Comparison of ENCODE assay signal across 12 cellular contexts in the genomic region with DNA sequence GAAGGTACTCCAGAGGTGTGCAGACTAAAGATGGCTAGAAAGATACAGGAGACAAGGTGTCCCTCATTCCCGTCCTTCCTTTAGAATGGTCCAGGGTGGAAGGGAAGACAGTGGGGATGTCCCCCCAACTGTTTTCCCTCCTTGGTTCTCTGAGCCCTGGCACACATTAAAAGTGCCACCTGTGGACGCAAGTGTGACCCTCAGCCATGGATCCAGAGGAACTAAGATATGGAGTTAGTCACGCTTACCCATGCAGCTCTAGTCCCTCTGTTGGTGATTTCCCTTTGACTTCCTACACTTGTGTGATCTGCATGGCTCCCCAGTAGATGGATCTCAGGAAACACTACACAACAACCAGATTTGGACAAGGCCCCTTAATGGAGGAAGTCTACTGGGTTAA.
DNase-seq lines count a peak whose midpoint lies in the region; ATAC-seq and TF ChIP-seq lines count a peak whose summit lies in the region.
"Had no signal": no experiment of that assay in that cellular context is flagged by ENCODE, and none has a peak within 500 bp of the region (broad histone marks: within the 10 kb centered on the region; RNA-seq: fewer than 3 reads in every experiment).

No MANE protein-coding gene starts in this region.

- WGBS in mesenchymal stem cell: 64% methylated on average over 3 of the region's 3 CpGs

- no peak overlapping the region for H3K9ac ChIP-seq in mesenchymal stem cell (ENCODE audit: low read length)

- no peak overlapping the region for H2BK15ac ChIP-seq in mesenchymal stem cell (ENCODE audit: low read depth, poor library complexity, severe bottlenecking)

- intact Hi-C loops in sciatic nerve (cut with DNase I): no loop called here

- H3K27me3 ChIP-seq in mesenchymal stem cell (ENCODE audit: control insufficient read depth in 1 of 2, insufficient read depth in 1 of 2, low read length in 2 of 2): no peaks in the 10 kb centered on the region
- H3K27me3 ChIP-seq: breast epithelium, upper lobe of right lung had no signal

- ATAC-seq in sciatic nerve: no peak
- ATAC-seq: naive thymus-derived CD4-positive, alpha-beta T cell; upper lobe of right lung had no signal

- H2AK5ac ChIP-seq in mesenchymal stem cell (ENCODE audit: low read length, severe bottlenecking): no peak overlapping the region

- H3K79me1 ChIP-seq in mesenchymal stem cell (replicated peaks; ENCODE audit: low read length, poor library complexity, severe bottlenecking): no peaks in the 10 kb centered on the region

- no peaks in the 10 kb centered on the region for H3K4me1 ChIP-seq in mesenchymal stem cell (ENCODE audit: control insufficient read depth, insufficient read depth, low read depth, low read length)
- H3K4me1 ChIP-seq: breast epithelium, upper lobe of right lung had no signal

- no peak overlapping the region for H2BK12ac ChIP-seq in mesenchymal stem cell (ENCODE audit: low read length in 2 of 2)

- no peak for TF ChIP-seq POLR2A in erythroblast (IDR thresholded peaks at IDR 0.05; ENCODE audit: low read length)

- DNase-seq in Jurkat, Clone E6-1 (ENCODE audit: low read depth, low spot score): peak; percentile 11
- DNase-seq in RPMI8226: peak; percentile 4
- DNase-seq in erythroblast (lab: John Stamatoyannopoulos, UW): peak; percentile 28 to 31
- peak; percentile 13 to 26 for DNase-seq in lung microvascular endothelial cell (ENCODE audit: low read depth in 2 of 2)
- DNase-seq in sciatic nerve (ENCODE audit: low spot score): no peak
- no peak for DNase-seq in stimulated activated CD4-positive, alpha-beta T cell treated with anti-CD3 and anti-CD28 coated beads, Interleukin-2, amount 100 ng/mL, for 24 hours
- DNase-seq in mesenchymal stem cell: no peak
- DNase-seq: activated CD4-positive, CD25-positive, alpha-beta regulatory T cell treated with anti-CD3 and anti-CD28 coated beads, Interleukin-2, amount 50 U/mL, for 72 hours; activated naive CD8-positive, alpha-beta T cell treated with anti-CD3 and anti-CD28 coated beads for 36 hours; naive thymus-derived CD4-positive, alpha-beta T cell; upper lobe of right lung had no signal

- H3K18ac ChIP-seq in mesenchymal stem cell (ENCODE audit: low read depth in 1 of 2, low read length in 2 of 2): no peak overlapping the region

- no peak overlapping the region for H3K14ac ChIP-seq in mesenchymal stem cell (ENCODE audit: low read length in 2 of 2)

- no peak overlapping the region for H2BK120ac ChIP-seq in mesenchymal stem cell (ENCODE audit: low read depth, low read length)

- no peak overlapping the region for H3K4ac ChIP-seq in mesenchymal stem cell (ENCODE audit: low read depth in 1 of 2, low read length in 2 of 2)

- H3K27ac ChIP-seq in mesenchymal stem cell (ENCODE audit: low read length, poor library complexity, severe bottlenecking): no peak overlapping the region
- H3K27ac ChIP-seq: breast epithelium, upper lobe of right lung had no signal

- H4K8ac ChIP-seq in mesenchymal stem cell (ENCODE audit: low read length): no peak overlapping the region

- no peak overlapping the region for H2BK5ac ChIP-seq in mesenchymal stem cell (ENCODE audit: low read depth, low read length, poor library complexity, severe bottlenecking)

- no peak overlapping the region for H3K23ac ChIP-seq in mesenchymal stem cell (ENCODE audit: low read length in 2 of 2)

- no peak overlapping the region for H3K4me3 ChIP-seq in Jurkat, Clone E6-1 (ENCODE audit: low read length)
- H3K4me3 ChIP-seq in mesenchymal stem cell (ENCODE audit: insufficient read depth in 1 of 2, low read depth in 1 of 2, low read length in 2 of 2): peak overlapping the region in 1 of 2 experiments; percentile 32
- H3K4me3 ChIP-seq: breast epithelium, upper lobe of right lung had no signal

- H3K36me3 ChIP-seq in mesenchymal stem cell (ENCODE audit: control insufficient read depth in 1 of 2, insufficient read depth in 2 of 2, low read depth in 1 of 2, low read length in 2 of 2): no peaks in the 10 kb centered on the region
- H3K36me3 ChIP-seq: breast epithelium, upper lobe of right lung had no signal

- H2AFZ ChIP-seq in mesenchymal stem cell (ENCODE audit: low read depth, low read length): no peak overlapping the region

- no peak overlapping the region for H3K4me2 ChIP-seq in mesenchymal stem cell (ENCODE audit: low read length, poor library complexity, severe bottlenecking)

- H4K91ac ChIP-seq in mesenchymal stem cell (ENCODE audit: low read length): no peak overlapping the region

- peaks cover 75% of the 10 kb centered on the region for H3K9me3 ChIP-seq in mesenchymal stem cell (ENCODE audit: control insufficient read depth, low read length)

Comparison
In these comparisons a context has a peak if more than half of its experiments do, and no peak if none do; other contexts are left out.
1. DNase-seq: peak in Jurkat, Clone E6-1 (single experiment), RPMI8226 (single experiment), erythroblast (2 of 2) and lung microvascular endothelial cell (2 of 2); none in sciatic nerve (single experiment), stimulated activated CD4-positive, alpha-beta T cell treated with anti-CD3 and anti-CD28 coated beads, Interleukin-2, amount 100 ng/mL, for 24 hours (0 of 2) and mesenchymal stem cell (single experiment).